ENCODE assay signal across 10 cellular contexts in the genomic region with DNA sequence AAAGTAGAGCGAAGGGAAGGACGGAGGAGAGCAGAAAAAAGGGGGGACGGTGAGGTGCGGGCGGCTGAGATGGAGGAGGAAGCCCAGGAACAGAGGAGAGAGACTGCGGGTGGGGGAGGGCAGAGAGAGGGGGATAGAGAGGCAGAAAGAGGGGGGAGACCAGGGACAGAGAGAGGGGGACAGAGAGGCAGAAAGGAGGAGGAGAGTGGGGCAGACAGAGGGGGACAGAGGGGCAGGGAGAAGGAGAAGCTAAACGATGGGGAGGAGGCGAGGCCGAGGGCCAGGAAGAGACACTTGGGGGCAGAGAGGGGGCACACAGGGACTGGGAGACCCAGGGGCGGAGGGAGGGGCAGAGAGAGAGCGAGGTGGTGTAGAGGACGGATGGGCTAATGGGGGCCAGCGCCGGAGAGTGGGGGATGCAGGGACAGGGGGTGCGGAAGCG. TPM values are rescaled to one million over a fixed set of nuclear protein-coding genes. Genes with fewer than 3 reads are reported as not detected.
DNase-seq lines count a peak whose midpoint lies in the region; ATAC-seq, FAIRE-seq and TF ChIP-seq lines count a peak whose summit lies in the region.
"Had no signal": no experiment of that assay in that cellular context is flagged by ENCODE, and none has a peak within 500 bp of the region (broad histone marks: within the 10 kb centered on the region; RNA-seq: fewer than 3 reads in every experiment).

No MANE protein-coding gene starts in this region.

- H3K27ac Mint-ChIP-seq in type B pancreatic cell = peak overlapping the region; percentile 76

- H3K4me3 ChIP-seq in cardiac muscle cell (peak overlapping the region; percentile 67), cardiac fibroblast (replicated peaks in 1 of 2; ENCODE audit: low read depth in 2 of 2, low read length in 2 of 2) (peak overlapping the region; percentile 44 to 75), mucosa of rectum (ENCODE audit: low read length in 2 of 2) (peak overlapping the region; percentile 40 to 41)

- H3K27me3 Mint-ChIP-seq in type B pancreatic cell = peaks cover 71% of the 10 kb centered on the region

- H3K9me3 Mint-ChIP-seq in type B pancreatic cell = no peaks in the 10 kb centered on the region

- H3K36me3 Mint-ChIP-seq in type B pancreatic cell = peaks cover 5% of the 10 kb centered on the region

- H3K27me3 ChIP-seq in cardiac muscle cell = peaks cover 23% of the 10 kb centered on the region
- H3K27me3 ChIP-seq in mucosa of rectum (ENCODE audit: control insufficient read depth in 2 of 2, insufficient read depth in 2 of 2, low read length in 2 of 2) = peaks cover 37 to 62% of the 10 kb centered on the region in 2 donors

- H3K9me3 ChIP-seq in cardiac muscle cell (ENCODE audit: low read depth) (no peaks in the 10 kb centered on the region), mucosa of rectum (ENCODE audit: control insufficient read depth in 2 of 2, low read length in 2 of 2) (no peaks in the 10 kb centered on the region)

- DNase-seq in cardiac muscle cell (ENCODE audit: low read depth in 1 of 2, low spot score in 1 of 2) = no peak
- DNase-seq in left ventricle myocardium superior = no peak
- DNase-seq in cardiac fibroblast (ENCODE audit: low read depth in 2 of 2) = no peak
- no peak for DNase-seq in type B pancreatic cell (ENCODE audit: extremely low spot score, unreplicated experiment)
- no peak for DNase-seq in D341Med (ENCODE audit: low spot score)
- DNase-seq in D721Med (ENCODE audit: insufficient read length, low spot score) = no peak
- no peak for DNase-seq in dedifferentiated amniotic fluid mesenchymal stem cell (ENCODE audit: extremely low spot score)
- DNase-seq: DMS 273 treated with DMSO at 0.1 percent for 48 hours, NCI-H510A had no signal

- H3K27ac ChIP-seq in cardiac muscle cell = no peak overlapping the region
- no peak overlapping the region for H3K27ac ChIP-seq in mucosa of rectum (ENCODE audit: low read depth in 2 of 2, low read length in 2 of 2)

- FAIRE-seq in D721Med (lab: Jason Lieb, UNC) = no peak

- H3K36me3 ChIP-seq in cardiac muscle cell (peaks cover 6% of the 10 kb centered on the region), mucosa of rectum (ENCODE audit: control insufficient read depth in 2 of 2, insufficient read depth in 2 of 2, low read length in 2 of 2) (no peaks in the 10 kb centered on the region)

- H3K4me3 Mint-ChIP-seq in type B pancreatic cell = peak overlapping the region; percentile 84

- H3K4me1 Mint-ChIP-seq in type B pancreatic cell (ENCODE audit: unreplicated experiment) = peaks cover 34% of the 10 kb centered on the region

- H3K9ac ChIP-seq in mucosa of rectum (ENCODE audit: low read depth in 1 of 2, low read length in 2 of 2) = peak overlapping the region in 1 of 2 donors; percentile 27

- intact Hi-C loops in left ventricle myocardium superior (cut with micrococcal nuclease) = no loop called here

- peaks cover 25% of the 10 kb centered on the region for H3K4me1 ChIP-seq in cardiac muscle cell (ENCODE audit: low read depth)
- peaks cover 0 to 3% of the 10 kb centered on the region in 2 donors for H3K4me1 ChIP-seq in mucosa of rectum (ENCODE audit: control insufficient read depth in 2 of 2, insufficient read depth in 2 of 2, low read length in 2 of 2)

- TF ChIP-seq CTCF in cardiac muscle cell (IDR thresholded peaks at IDR 0.05; ENCODE audit: low read depth, low read length) (no peak), cardiac fibroblast (IDR thresholded peaks at IDR 0.05; ENCODE audit: low read depth, low read length) (no peak), type B pancreatic cell (conservative IDR thresholded peaks at IDR 0.05) (no peak), D721Med (IDR thresholded peaks at IDR 0.05; ENCODE audit: insufficient read depth, missing control alignments) (no peak)

- no peak for ATAC-seq in left ventricle myocardium superior

RNA-seq across cellular contexts. Expression of a gene that starts 0.7 kb away (rescaled TPM):
- total RNA-seq in cardiac muscle cell = 83.7 and 108 TPM in 2 replicates
- 82.8 and 114 TPM in 2 replicates for polyA plus RNA-seq in cardiac muscle cell
- total RNA-seq in left ventricle myocardium superior = 3.4 TPM
- 29.2 and 43.2 TPM in 2 replicates for total RNA-seq in type B pancreatic cell (ENCODE audit: low replicate concordance)

RNA-seq across cellular contexts. Expression of a gene that starts 53.1 kb away (rescaled TPM):
- 3.7 and 4.6 TPM in 2 replicates for total RNA-seq in cardiac muscle cell
- 0.67 and 0.99 TPM in 2 replicates for polyA plus RNA-seq in cardiac muscle cell
- not detected for total RNA-seq in left ventricle myocardium superior
- total RNA-seq in type B pancreatic cell (ENCODE audit: low replicate concordance) = 1.2 and 1.3 TPM in 2 replicates
